22 cellular contexts compared by ENCODE assay signal in genomic region chr10:88077977-88078376, GRCh38.
"Had no signal": no experiment of that assay in that cellular context is flagged by ENCODE, and none has a peak within 500 bp of the region (broad histone marks: within the 10 kb centered on the region; RNA-seq: fewer than 3 reads in every experiment).

No MANE protein-coding gene starts in this region.

- ATAC-seq: activated CD4-positive, CD25-positive, alpha-beta regulatory T cell treated with anti-CD3 and anti-CD28 coated beads, Interleukin-2, amount 50 U/mL, for 24 hours; activated T-cell treated with anti-CD3 and anti-CD28 coated beads, Interleukin-2, amount 50 U/mL, for 72 hours; effector memory CD8-positive, alpha-beta T cell; left ventricle myocardium superior; sciatic nerve; stimulated activated effector memory CD8-positive, alpha-beta T cell treated with anti-CD3 and anti-CD28 coated beads, Interleukin-12 subunit alpha, Interleukin-12 subunit beta, amount 100 ng/mL, for 72 hours; stimulated activated naive CD8-positive, alpha-beta T cell treated with anti-CD3 and anti-CD28 coated beads, Interleukin-15, amount 100 ng/mL, for 72 hours had no signal

- DNase-seq: activated CD4-positive, alpha-beta memory T cell treated with anti-CD3 and anti-CD28 coated beads, Interleukin-2, amount 10 ng/mL, durations not matched to agents 7 days and 5 days; activated CD4-positive, alpha-beta T cell treated with anti-CD3 and anti-CD28 coated beads, Interleukin-2, amount 10 ng/mL, durations not matched to agents 24 days and 14 days; activated effector memory CD4-positive, alpha-beta T cell treated with Interleukin-2 at 50 U/mL for 16 hours; activated naive CD4-positive, alpha-beta T cell treated with anti-CD3 and anti-CD28 coated beads for 36 hours; activated naive CD8-positive, alpha-beta T cell treated with anti-CD3 and anti-CD28 coated beads, Interleukin-2, amount 10 ng/mL, durations not matched to agents 7 days and 5 days; activated T-cell treated with anti-CD3 and anti-CD28 coated beads, Interleukin-2, amount 50 U/mL, for 72 hours; amniotic stem cell; effector memory CD8-positive, alpha-beta T cell; hypothalamus; left ventricle myocardium superior; nucleus accumbens; small intestine; stimulated activated CD4-positive, alpha-beta T cell treated with anti-CD3 and anti-CD28 coated beads, Interleukin-2, amount 100 ng/mL, for 24 hours; stimulated activated naive CD8-positive, alpha-beta T cell treated with anti-CD3 and anti-CD28 coated beads, Interleukin-15, amount 100 ng/mL, for 72 hours; tibial artery had no signal

- H3K27ac ChIP-seq: esophagus muscularis mucosa, tibial artery had no signal

- H3K9me3 Mint-ChIP-seq: activated CD4-positive, alpha-beta memory T cell treated with anti-CD3 and anti-CD28 coated beads, Interleukin-2, amount 10 ng/mL, durations not matched to agents 7 days and 5 days; activated naive CD4-positive, alpha-beta T cell treated with anti-CD3 and anti-CD28 coated beads for 36 hours; brain; dendritic cell treated with granulocyte-macrophage colony-stimulating factor and Interleukin-4, amounts not matched to agents 40 ng/mL and 50 ng/mL, for 4 days; effector memory CD8-positive, alpha-beta T cell; stimulated activated effector memory CD8-positive, alpha-beta T cell treated with anti-CD3 and anti-CD28 coated beads, Interleukin-12 subunit alpha, Interleukin-12 subunit beta, amount 100 ng/mL, for 72 hours had no signal

- H3K36me3 ChIP-seq: esophagus muscularis mucosa, tibial artery had no signal

- H3K36me3 Mint-ChIP-seq: brain; stimulated activated effector memory CD8-positive, alpha-beta T cell treated with anti-CD3 and anti-CD28 coated beads, Interleukin-12 subunit alpha, Interleukin-12 subunit beta, amount 100 ng/mL, for 72 hours had no signal

- H3K27me3 ChIP-seq: esophagus muscularis mucosa, tibial artery had no signal

- H3K27ac Mint-ChIP-seq: activated CD4-positive, alpha-beta memory T cell treated with anti-CD3 and anti-CD28 coated beads, Interleukin-2, amount 10 ng/mL, durations not matched to agents 7 days and 5 days; activated CD4-positive, alpha-beta T cell treated with anti-CD3 and anti-CD28 coated beads, Interleukin-2, amount 10 ng/mL, durations not matched to agents 24 days and 14 days; activated naive CD4-positive, alpha-beta T cell treated with anti-CD3 and anti-CD28 coated beads for 36 hours; activated naive CD8-positive, alpha-beta T cell treated with anti-CD3 and anti-CD28 coated beads, Interleukin-2, amount 10 ng/mL, durations not matched to agents 7 days and 5 days; activated T-cell treated with anti-CD3 and anti-CD28 coated beads, Interleukin-2, amount 50 U/mL, for 72 hours; brain; dendritic cell treated with granulocyte-macrophage colony-stimulating factor and Interleukin-4, amounts not matched to agents 40 ng/mL and 50 ng/mL, for 4 days; effector memory CD8-positive, alpha-beta T cell; stimulated activated effector memory CD8-positive, alpha-beta T cell treated with anti-CD3 and anti-CD28 coated beads, Interleukin-12 subunit alpha, Interleukin-12 subunit beta, amount 100 ng/mL, for 72 hours; stimulated activated naive CD8-positive, alpha-beta T cell treated with anti-CD3 and anti-CD28 coated beads, Interleukin-15, amount 100 ng/mL, for 72 hours had no signal

- H3K4me3 Mint-ChIP-seq: activated CD4-positive, alpha-beta memory T cell treated with anti-CD3 and anti-CD28 coated beads, Interleukin-2, amount 10 ng/mL, durations not matched to agents 7 days and 5 days; activated CD4-positive, alpha-beta T cell treated with anti-CD3 and anti-CD28 coated beads, Interleukin-2, amount 10 ng/mL, durations not matched to agents 24 days and 14 days; activated naive CD4-positive, alpha-beta T cell treated with anti-CD3 and anti-CD28 coated beads for 36 hours; activated naive CD8-positive, alpha-beta T cell treated with anti-CD3 and anti-CD28 coated beads, Interleukin-2, amount 10 ng/mL, durations not matched to agents 7 days and 5 days; activated T-cell treated with anti-CD3 and anti-CD28 coated beads, Interleukin-2, amount 50 U/mL, for 72 hours; brain; dendritic cell treated with granulocyte-macrophage colony-stimulating factor and Interleukin-4, amounts not matched to agents 40 ng/mL and 50 ng/mL, for 4 days; effector memory CD8-positive, alpha-beta T cell; stimulated activated effector memory CD8-positive, alpha-beta T cell treated with anti-CD3 and anti-CD28 coated beads, Interleukin-12 subunit alpha, Interleukin-12 subunit beta, amount 100 ng/mL, for 72 hours; stimulated activated naive CD8-positive, alpha-beta T cell treated with anti-CD3 and anti-CD28 coated beads, Interleukin-15, amount 100 ng/mL, for 72 hours had no signal

- FAIRE-seq: frontal cortex had no signal

- H3K4me3 ChIP-seq: esophagus muscularis mucosa, tibial artery had no signal

- H3K9me3 ChIP-seq: esophagus muscularis mucosa, tibial artery had no signal

- H3K27me3 Mint-ChIP-seq: brain; dendritic cell treated with granulocyte-macrophage colony-stimulating factor and Interleukin-4, amounts not matched to agents 40 ng/mL and 50 ng/mL, for 4 days; stimulated activated naive CD8-positive, alpha-beta T cell treated with anti-CD3 and anti-CD28 coated beads, Interleukin-15, amount 100 ng/mL, for 72 hours had no signal
